ENCODE assay signal across 8 cellular contexts in genomic region chrX:70289168-70289792, GRCh38. TPM values are rescaled to one million over a fixed set of nuclear protein-coding genes. Genes with fewer than 3 reads are reported as not detected.
A peak's percentile ranks its signal among the peaks of the same experiment; 100 is the strongest.
DNase-seq lines count a peak whose midpoint lies in the region.

No MANE protein-coding gene starts in this region.

- no peak for DNase-seq in activated naive CD4-positive, alpha-beta T cell treated with Interleukin-2 at 50 U/mL for 16 hours
- DNase-seq in activated T-helper 1 cell treated with anti-CD3 and anti-CD28 coated beads, Interleukin-12 subunit alpha, Interleukin-12 subunit beta, Interleukin-2, Interleukin-4 antibody, amounts not matched to agents 30 ng/mL and 10 ng/mL and 1 ng/mL, durations not matched to agents 14 hours and 24 hours and 36 hours (ENCODE audit: low spot score): no peak
- DNase-seq in immature natural killer cell: no peak
- DNase-seq in NCI-H2107 treated with DMSO at 0.1 percent for 48 hours (lab: John Stamatoyannopoulos, UW; ENCODE audit: unreplicated experiment): no peak
- no peak for DNase-seq in retina
- DNase-seq in NCI-H187 treated with DMSO at 0.1 percent for 48 hours (lab: John Stamatoyannopoulos, UW): no peak

- peaks cover 2% of the 10 kb centered on the region for H3K36me3 Mint-ChIP-seq in activated naive CD4-positive, alpha-beta T cell treated with anti-CD3 and anti-CD28 coated beads, Interleukin-2, amount 50 U/mL, for 24 hours
- H3K36me3 Mint-ChIP-seq in activated T-helper 1 cell treated with anti-CD3 and anti-CD28 coated beads, Interleukin-12 subunit alpha, Interleukin-12 subunit beta, Interleukin-2, Interleukin-4 antibody, amounts not matched to agents 30 ng/mL and 10 ng/mL and 1 ng/mL, durations not matched to agents 14 hours and 24 hours and 36 hours (ENCODE audit: low read depth): peaks cover 18% of the 10 kb centered on the region
- peaks cover 0 to 13% (median 11%) of the 10 kb centered on the region in 3 donors for H3K36me3 Mint-ChIP-seq in immature natural killer cell

- peak overlapping the region; percentile 87 for H3K4me3 Mint-ChIP-seq in activated naive CD4-positive, alpha-beta T cell treated with anti-CD3 and anti-CD28 coated beads, Interleukin-2, amount 50 U/mL, for 24 hours
- peak overlapping the region; percentile 92 for H3K4me3 Mint-ChIP-seq in activated T-helper 1 cell treated with anti-CD3 and anti-CD28 coated beads, Interleukin-12 subunit alpha, Interleukin-12 subunit beta, Interleukin-2, Interleukin-4 antibody, amounts not matched to agents 30 ng/mL and 10 ng/mL and 1 ng/mL, durations not matched to agents 14 hours and 24 hours and 36 hours
- H3K4me3 Mint-ChIP-seq in immature natural killer cell: peak overlapping the region; percentile 84 to 90 (median 87)

- H3K27ac Mint-ChIP-seq in activated naive CD4-positive, alpha-beta T cell treated with anti-CD3 and anti-CD28 coated beads, Interleukin-2, amount 50 U/mL, for 24 hours: peak overlapping the region; percentile 35
- H3K27ac Mint-ChIP-seq in activated T-helper 1 cell treated with anti-CD3 and anti-CD28 coated beads, Interleukin-12 subunit alpha, Interleukin-12 subunit beta, Interleukin-2, Interleukin-4 antibody, amounts not matched to agents 30 ng/mL and 10 ng/mL and 1 ng/mL, durations not matched to agents 14 hours and 24 hours and 36 hours: peak overlapping the region; percentile 72
- peak overlapping the region; percentile 81 to 92 (median 86) for H3K27ac Mint-ChIP-seq in immature natural killer cell

- peaks cover 11% of the 10 kb centered on the region for H3K4me1 Mint-ChIP-seq in activated naive CD4-positive, alpha-beta T cell treated with anti-CD3 and anti-CD28 coated beads, Interleukin-2, amount 50 U/mL, for 24 hours
- H3K4me1 Mint-ChIP-seq in activated T-helper 1 cell treated with anti-CD3 and anti-CD28 coated beads, Interleukin-12 subunit alpha, Interleukin-12 subunit beta, Interleukin-2, Interleukin-4 antibody, amounts not matched to agents 30 ng/mL and 10 ng/mL and 1 ng/mL, durations not matched to agents 14 hours and 24 hours and 36 hours (ENCODE audit: low read depth): peaks cover 19% of the 10 kb centered on the region
- peaks cover 21 to 26% of the 10 kb centered on the region in 2 donors for H3K4me1 Mint-ChIP-seq in immature natural killer cell

- H3K9me3 Mint-ChIP-seq in activated naive CD4-positive, alpha-beta T cell treated with anti-CD3 and anti-CD28 coated beads, Interleukin-2, amount 50 U/mL, for 24 hours: no peaks in the 10 kb centered on the region
- no peaks in the 10 kb centered on the region for H3K9me3 Mint-ChIP-seq in activated T-helper 1 cell treated with anti-CD3 and anti-CD28 coated beads, Interleukin-12 subunit alpha, Interleukin-12 subunit beta, Interleukin-2, Interleukin-4 antibody, amounts not matched to agents 30 ng/mL and 10 ng/mL and 1 ng/mL, durations not matched to agents 14 hours and 24 hours and 36 hours
- no peaks in the 10 kb centered on the region for H3K9me3 Mint-ChIP-seq in immature natural killer cell

- intact Hi-C loops in activated T-helper 1 cell treated with anti-CD3 and anti-CD28 coated beads, Interleukin-12 subunit alpha, Interleukin-12 subunit beta, Interleukin-2, Interleukin-4 antibody, amounts not matched to agents 30 ng/mL and 10 ng/mL and 1 ng/mL, durations not matched to agents 14 hours and 24 hours and 36 hours (cut with micrococcal nuclease): no loop called here

- no peaks in the 10 kb centered on the region for H3K27me3 Mint-ChIP-seq in activated naive CD4-positive, alpha-beta T cell treated with anti-CD3 and anti-CD28 coated beads, Interleukin-2, amount 50 U/mL, for 24 hours
- no peaks in the 10 kb centered on the region for H3K27me3 Mint-ChIP-seq in activated T-helper 1 cell treated with anti-CD3 and anti-CD28 coated beads, Interleukin-12 subunit alpha, Interleukin-12 subunit beta, Interleukin-2, Interleukin-4 antibody, amounts not matched to agents 30 ng/mL and 10 ng/mL and 1 ng/mL, durations not matched to agents 14 hours and 24 hours and 36 hours (ENCODE audit: insufficient read depth)
- H3K27me3 Mint-ChIP-seq in immature natural killer cell (ENCODE audit: low read depth in 3 of 3): peaks cover 0 to 5% (median 2%) of the 10 kb centered on the region in 3 donors

- H3K27ac ChIP-seq in temporal lobe (ENCODE audit: low read depth, low read length): peak overlapping the region; percentile 34

RNA-seq across cellular contexts. Expression of gene PDZD11, which starts 0.4 kb away (rescaled TPM):
- 28.7 and 31.9 TPM in 2 replicates for total RNA-seq in activated T-helper 1 cell treated with anti-CD3 and anti-CD28 coated beads, Interleukin-12 subunit alpha, Interleukin-12 subunit beta, Interleukin-2, Interleukin-4 antibody, amounts not matched to agents 30 ng/mL and 10 ng/mL and 1 ng/mL, durations not matched to agents 14 hours and 24 hours and 36 hours
- polyA plus RNA-seq in immature natural killer cell: 10 to 100 TPM; 46.9 to 60.6 (median 48.1) TPM
- 18.2 TPM for total RNA-seq in temporal lobe

RNA-seq across cellular contexts. Expression of gene KIF4A, which starts 0.6 kb away (rescaled TPM):
- total RNA-seq in activated T-helper 1 cell treated with anti-CD3 and anti-CD28 coated beads, Interleukin-12 subunit alpha, Interleukin-12 subunit beta, Interleukin-2, Interleukin-4 antibody, amounts not matched to agents 30 ng/mL and 10 ng/mL and 1 ng/mL, durations not matched to agents 14 hours and 24 hours and 36 hours: 18.7 and 19.4 TPM in 2 replicates
- 1 to 10 TPM in 1 of 3 donors, not detected in 2; 1.0 TPM for polyA plus RNA-seq in immature natural killer cell
- total RNA-seq in temporal lobe: 2.5 TPM

RNA-seq across cellular contexts. Expression of gene RAB41, which starts 7.3 kb away (rescaled TPM):
- not detected in 2 replicates for total RNA-seq in activated T-helper 1 cell treated with anti-CD3 and anti-CD28 coated beads, Interleukin-12 subunit alpha, Interleukin-12 subunit beta, Interleukin-2, Interleukin-4 antibody, amounts not matched to agents 30 ng/mL and 10 ng/mL and 1 ng/mL, durations not matched to agents 14 hours and 24 hours and 36 hours
- polyA plus RNA-seq in immature natural killer cell: not detected
- total RNA-seq in temporal lobe: not detected

RNA-seq across cellular contexts. Expression of gene ARR3, which starts 21.1 kb away (rescaled TPM):
- not detected in 2 replicates for total RNA-seq in activated T-helper 1 cell treated with anti-CD3 and anti-CD28 coated beads, Interleukin-12 subunit alpha, Interleukin-12 subunit beta, Interleukin-2, Interleukin-4 antibody, amounts not matched to agents 30 ng/mL and 10 ng/mL and 1 ng/mL, durations not matched to agents 14 hours and 24 hours and 36 hours
- not detected for polyA plus RNA-seq in immature natural killer cell
- total RNA-seq in temporal lobe: not detected

RNA-seq across cellular contexts. Expression of gene P2RY4, which starts 29.3 kb away (rescaled TPM):
- 0.27 TPM in 1 of 2 replicates, not detected in the other for total RNA-seq in activated T-helper 1 cell treated with anti-CD3 and anti-CD28 coated beads, Interleukin-12 subunit alpha, Interleukin-12 subunit beta, Interleukin-2, Interleukin-4 antibody, amounts not matched to agents 30 ng/mL and 10 ng/mL and 1 ng/mL, durations not matched to agents 14 hours and 24 hours and 36 hours
- not detected for polyA plus RNA-seq in immature natural killer cell
- not detected for total RNA-seq in temporal lobe

Comparison
In these comparisons a context has a peak if more than half of its experiments do, and no peak if none do; other contexts are left out.
1. H3K27ac Mint-ChIP-seq: peak in every context shown above with its lines; median percentile 86 in immature natural killer cell; 72 in activated T-helper 1 cell treated with anti-CD3 and anti-CD28 coated beads, Interleukin-12 subunit alpha, Interleukin-12 subunit beta, Interleukin-2, Interleukin-4 antibody, amounts not matched to agents 30 ng/mL and 10 ng/mL and 1 ng/mL, durations not matched to agents 14 hours and 24 hours and 36 hours; 35 in activated naive CD4-positive, alpha-beta T cell treated with anti-CD3 and anti-CD28 coated beads, Interleukin-2, amount 50 U/mL, for 24 hours.